In the genomic region with DNA sequence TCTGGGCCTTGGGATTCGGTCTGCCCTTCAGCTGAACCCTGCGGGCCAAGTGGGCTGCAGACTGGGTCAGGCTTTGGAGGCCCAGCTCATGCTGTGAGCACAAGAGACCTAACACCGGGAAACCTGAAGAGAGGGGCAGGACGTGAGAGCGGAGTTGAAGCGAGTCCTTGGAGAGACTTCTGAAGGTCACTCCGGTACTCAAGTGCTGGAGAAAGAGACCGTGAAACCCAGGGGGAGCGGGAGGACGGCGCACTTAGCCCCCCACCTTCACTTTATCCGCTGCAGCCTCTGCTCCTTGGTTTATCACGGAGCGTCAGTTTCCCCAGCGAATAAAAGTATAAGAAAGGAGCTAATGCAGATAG, we compare ENCODE assay signal across 8 cellular contexts. TPM values are rescaled to one million over a fixed set of nuclear protein-coding genes. Genes with fewer than 3 reads are reported as not detected.
A peak's percentile ranks its signal among the peaks of the same experiment; 100 is the strongest.
DNase-seq lines count a peak whose midpoint lies in the region; ATAC-seq and TF ChIP-seq lines count a peak whose summit lies in the region.

No MANE protein-coding gene starts in this region.

- peaks cover 36% of the 10 kb centered on the region for H3K4me1 ChIP-seq in CD8-positive, alpha-beta T cell (ENCODE audit: insufficient read depth, low read length)
- peaks cover 4% of the 10 kb centered on the region; the same call in 1 of the 2 replicates for H3K4me1 ChIP-seq in HEK293 (ENCODE audit: control insufficient read depth, insufficient read depth, low read length)
- peaks cover 9% of the 10 kb centered on the region for H3K4me1 ChIP-seq in smooth muscle cell (ENCODE audit: low read depth)

- no peaks in the 10 kb centered on the region for H3K27me3 Mint-ChIP-seq in CD8-positive, alpha-beta T cell (ENCODE audit: low read depth)
- H3K27me3 Mint-ChIP-seq in activated B cell treated with CpG ODN at 0.5 μM for 24 hours: no peaks in the 10 kb centered on the region

- no peaks in the 10 kb centered on the region for H3K9me3 ChIP-seq in CD8-positive, alpha-beta T cell (ENCODE audit: low read length)
- H3K9me3 ChIP-seq in HEK293 (ENCODE audit: control insufficient read depth, insufficient read depth, low read depth, low read length) (no peaks in the 10 kb centered on the region), smooth muscle cell (replicated peaks; ENCODE audit: low read depth) (no peaks in the 10 kb centered on the region)

- peak overlapping the region; percentile 100 for H3K4me3 Mint-ChIP-seq in CD8-positive, alpha-beta T cell
- H3K4me3 Mint-ChIP-seq in activated B cell treated with CpG ODN at 0.5 μM for 24 hours: peak overlapping the region; percentile 98

- H3K27ac ChIP-seq in CD8-positive, alpha-beta T cell (ENCODE audit: low read depth, low read length): peak overlapping the region; percentile 93
- H3K27ac ChIP-seq in HEK293 (ENCODE audit: extremely low read depth, low read depth, low read length) (peak overlapping the region; percentile 87), smooth muscle cell (ENCODE audit: low read depth) (peak overlapping the region; percentile 96)

- H3K4me1 Mint-ChIP-seq in CD8-positive, alpha-beta T cell (ENCODE audit: low read depth): peaks cover 70% of the 10 kb centered on the region
- peaks cover 62% of the 10 kb centered on the region for H3K4me1 Mint-ChIP-seq in activated B cell treated with CpG ODN at 0.5 μM for 24 hours

- H3K4me3 ChIP-seq in CD8-positive, alpha-beta T cell (ENCODE audit: low read depth, low read length): peak overlapping the region; percentile 87
- H3K4me3 ChIP-seq in HEK293 (ENCODE audit: low read depth, low read length): peak overlapping the region; percentile 86
- peak overlapping the region; percentile 98 for H3K4me3 ChIP-seq in smooth muscle cell

- peak overlapping the region; percentile 98 for H3K27ac Mint-ChIP-seq in CD8-positive, alpha-beta T cell
- peak overlapping the region; percentile 98 for H3K27ac Mint-ChIP-seq in activated B cell treated with CpG ODN at 0.5 μM for 24 hours

- DNase-seq in CD8-positive, alpha-beta T cell: no peak
- DNase-seq in activated B cell treated with CpG ODN at 0.5 μM for 24 hours: no peak
- DNase-seq in left ventricle myocardium superior: no peak
- no peak for DNase-seq in smooth muscle cell (lab: John Stamatoyannopoulos, UW; ENCODE audit: unreplicated experiment)
- DNase-seq in cortex of kidney (lab: John Stamatoyannopoulos, UW): no peak
- DNase-seq in HCEC 1CT: no peak

- peak overlapping the region; percentile 100 for H2AFZ ChIP-seq in smooth muscle cell (ENCODE audit: low read depth)

- 1% methylated on average over 15 of the region's 15 CpGs for WGBS in smooth muscle cell (ENCODE audit: low lambda C conversion rate)

- H3K4me2 ChIP-seq in smooth muscle cell: peak overlapping the region; percentile 97

- TF ChIP-seq CTCF in CD8-positive, alpha-beta T cell (IDR thresholded peaks at IDR 0.05): no peak
- TF ChIP-seq CTCF in HEK293 (tag by site-specific recombination; IDR thresholded peaks at IDR 0.05) (no peak), activated B cell treated with CpG ODN at 0.5 μM for 24 hours (IDR thresholded peaks at IDR 0.05) (no peak), smooth muscle cell (IDR thresholded peaks at IDR 0.05; ENCODE audit: borderline replicate concordance, insufficient read depth, poor library complexity, severe bottlenecking) (no peak)

- H4K20me1 ChIP-seq in smooth muscle cell (ENCODE audit: low read depth): peaks cover 26% of the 10 kb centered on the region

- no peaks in the 10 kb centered on the region for H3K27me3 ChIP-seq in CD8-positive, alpha-beta T cell (ENCODE audit: insufficient read depth, low read length)
- no peaks in the 10 kb centered on the region for H3K27me3 ChIP-seq in smooth muscle cell (ENCODE audit: low read depth)

- intact Hi-C loops in CD8-positive, alpha-beta T cell (cut with DNase I, micrococcal nuclease): loop anchor here (1.0 to 10.0 kb wide), 15 partner anchors 55 to 1601 kb away; a partner anchor contains a TSS
- intact Hi-C loops in activated B cell treated with CpG ODN at 0.5 μM for 24 hours (cut with micrococcal nuclease): loop anchor here (1.0 to 5.0 kb wide), 5 partner anchors 133 to 356 kb away; a partner anchor contains a TSS
- intact Hi-C loops in left ventricle myocardium superior (cut with micrococcal nuclease): no loop called here

- ATAC-seq in CD8-positive, alpha-beta T cell: no peak
- ATAC-seq in activated B cell treated with CpG ODN at 0.5 μM for 24 hours (ENCODE audit: low read depth) (no peak), left ventricle myocardium superior (peak; percentile 51), HG02798 (IDR thresholded peaks at IDR 0.05; ENCODE audit: poor library complexity, unreplicated experiment) (no peak)

- no peaks in the 10 kb centered on the region for H3K9me3 Mint-ChIP-seq in CD8-positive, alpha-beta T cell
- H3K9me3 Mint-ChIP-seq in activated B cell treated with CpG ODN at 0.5 μM for 24 hours: no peaks in the 10 kb centered on the region

- H3K36me3 ChIP-seq in CD8-positive, alpha-beta T cell (ENCODE audit: insufficient read depth, low read length): peaks cover 16% of the 10 kb centered on the region
- H3K36me3 ChIP-seq in HEK293 (ENCODE audit: control insufficient read depth in 2 of 2, insufficient read depth in 1 of 2, low read length in 2 of 2): peaks cover 11 to 33% of the 10 kb centered on the region in 2 experiments
- peaks cover 14% of the 10 kb centered on the region for H3K36me3 ChIP-seq in smooth muscle cell (ENCODE audit: low read depth)

- H3K79me2 ChIP-seq in smooth muscle cell (ENCODE audit: low read depth): peaks cover 55% of the 10 kb centered on the region

- peak overlapping the region; percentile 99 for H3K9ac ChIP-seq in smooth muscle cell (ENCODE audit: low read depth)

- CTCF ChIA-PET in CD8-positive, alpha-beta T cell (lab: Charles Lee): interaction anchor here (1.4 to 2.3 kb wide), 3 partner anchors 12 to 347 kb away, joined by 4 to 8 read pairs (median 4); no protein-coding TSS in a partner anchor
- CTCF ChIA-PET in HEK293 (lab: Yijun Ruan, JAX): interaction anchor here (0.7 to 1.1 kb wide), 4 partner anchors 124 to 449 kb away, joined by 3 to 4 read pairs (median 3); no protein-coding TSS in a partner anchor
- CTCF ChIA-PET in activated B cell treated with CpG ODN at 0.5 μM for 24 hours (lab: Charles Lee): interaction anchor here (1.4 kb wide), 1 partner anchor 124 kb away, joined by 4 read pairs; no protein-coding TSS in a partner anchor

- H3K36me3 Mint-ChIP-seq in CD8-positive, alpha-beta T cell: peaks cover 49% of the 10 kb centered on the region
- H3K36me3 Mint-ChIP-seq in activated B cell treated with CpG ODN at 0.5 μM for 24 hours (ENCODE audit: low read depth): peaks cover 39% of the 10 kb centered on the region

- POLR2A ChIA-PET in CD8-positive, alpha-beta T cell (lab: Charles Lee): interaction anchor here (1.0 to 2.4 kb wide), 6 partner anchors 10 to 237 kb away, joined by 3 to 11 read pairs (median 5); no protein-coding TSS in a partner anchor
- POLR2A ChIA-PET in HEK293 (lab: Yijun Ruan, JAX) (interaction anchor here (0.8 to 1.7 kb wide), 5 partner anchors 15 to 238 kb away, joined by 3 to 5 read pairs (median 3); a partner anchor contains a TSS), activated B cell treated with CpG ODN at 0.5 μM for 24 hours (lab: Charles Lee) (interaction anchor here (0.6 to 2.3 kb wide), 8 partner anchors 235 to 1604 kb away, joined by 3 to 24 read pairs (median 4); a partner anchor contains a TSS)

- no peaks in the 10 kb centered on the region for H3F3A ChIP-seq in smooth muscle cell (ENCODE audit: low read depth)

TF ChIP-seq in HEK293, 187 proteins besides CTCF, POLR2A, EP300 and RAD21 (continues in another document):
- TF ChIP-seq, protein P1, sequence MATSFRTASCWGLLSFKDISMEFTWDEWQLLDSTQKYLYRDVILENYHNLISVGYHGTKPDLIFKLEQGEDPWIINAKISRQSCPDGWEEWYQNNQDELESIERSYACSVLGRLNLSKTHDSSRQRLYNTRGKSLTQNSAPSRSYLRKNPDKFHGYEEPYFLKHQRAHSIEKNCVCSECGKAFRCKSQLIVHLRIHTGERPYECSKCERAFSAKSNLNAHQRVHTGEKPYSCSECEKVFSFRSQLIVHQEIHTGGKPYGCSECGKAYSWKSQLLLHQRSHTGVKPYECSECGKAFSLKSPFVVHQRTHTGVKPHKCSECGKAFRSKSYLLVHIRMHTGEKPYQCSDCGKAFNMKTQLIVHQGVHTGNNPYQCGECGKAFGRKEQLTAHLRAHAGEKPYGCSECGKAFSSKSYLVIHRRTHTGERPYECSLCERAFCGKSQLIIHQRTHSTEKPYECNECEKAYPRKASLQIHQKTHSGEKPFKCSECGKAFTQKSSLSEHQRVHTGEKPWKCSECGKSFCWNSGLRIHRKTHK (tag by site-specific recombination; IDR thresholded peaks at IDR 0.05): no peak
- TF ChIP-seq ZBTB7A (tag by site-specific recombination; IDR thresholded peaks at IDR 0.05; ENCODE audit: low read depth): no peak
- TF ChIP-seq, protein P2, sequence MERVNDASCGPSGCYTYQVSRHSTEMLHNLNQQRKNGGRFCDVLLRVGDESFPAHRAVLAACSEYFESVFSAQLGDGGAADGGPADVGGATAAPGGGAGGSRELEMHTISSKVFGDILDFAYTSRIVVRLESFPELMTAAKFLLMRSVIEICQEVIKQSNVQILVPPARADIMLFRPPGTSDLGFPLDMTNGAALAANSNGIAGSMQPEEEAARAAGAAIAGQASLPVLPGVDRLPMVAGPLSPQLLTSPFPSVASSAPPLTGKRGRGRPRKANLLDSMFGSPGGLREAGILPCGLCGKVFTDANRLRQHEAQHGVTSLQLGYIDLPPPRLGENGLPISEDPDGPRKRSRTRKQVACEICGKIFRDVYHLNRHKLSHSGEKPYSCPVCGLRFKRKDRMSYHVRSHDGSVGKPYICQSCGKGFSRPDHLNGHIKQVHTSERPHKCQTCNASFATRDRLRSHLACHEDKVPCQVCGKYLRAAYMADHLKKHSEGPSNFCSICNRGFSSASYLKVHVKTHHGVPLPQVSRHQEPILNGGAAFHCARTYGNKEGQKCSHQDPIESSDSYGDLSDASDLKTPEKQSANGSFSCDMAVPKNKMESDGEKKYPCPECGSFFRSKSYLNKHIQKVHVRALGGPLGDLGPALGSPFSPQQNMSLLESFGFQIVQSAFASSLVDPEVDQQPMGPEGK (tag by site-specific recombination; IDR thresholded peaks at IDR 0.05): 0 out of 2 replicates have a peak, but pooled peaks have one; percentile 13

RNA-seq across cellular contexts. Expression of a gene that starts 0.4 kb away (rescaled TPM):
- 100 to 1,000 TPM; 177 to 186 TPM for total RNA-seq in CD8-positive, alpha-beta T cell
- total RNA-seq in activated B cell treated with CpG ODN at 0.5 μM for 24 hours: 207 and 230 TPM in 2 replicates
- total RNA-seq in left ventricle myocardium superior: 1,065 TPM
- total RNA-seq in smooth muscle cell: 103 and 132 TPM in 2 replicates
- 115 and 126 TPM in 2 replicates for polyA plus RNA-seq in smooth muscle cell

RNA-seq across cellular contexts. Expression of a gene that starts 47.4 kb away (rescaled TPM):
- total RNA-seq in CD8-positive, alpha-beta T cell: not detected
- total RNA-seq in activated B cell treated with CpG ODN at 0.5 μM for 24 hours: not detected in 2 replicates
- not detected for total RNA-seq in left ventricle myocardium superior
- not detected in 2 replicates for total RNA-seq in smooth muscle cell
- polyA plus RNA-seq in smooth muscle cell: 0.21 TPM in 1 of 2 replicates, not detected in the other

RNA-seq across cellular contexts. Expression of a gene that starts 54.4 kb away (rescaled TPM):
- total RNA-seq in CD8-positive, alpha-beta T cell: 1 to 10 TPM; 2.4 TPM
- 14.3 and 21.3 TPM in 2 replicates for total RNA-seq in activated B cell treated with CpG ODN at 0.5 μM for 24 hours
- total RNA-seq in left ventricle myocardium superior: 11.3 TPM
- total RNA-seq in smooth muscle cell: 18.6 and 20.7 TPM in 2 replicates
- 2.8 and 4.8 TPM in 2 replicates for polyA plus RNA-seq in smooth muscle cell
